Comparison of ENCODE assay signal across 18 cellular contexts in genomic region chr12:105271364-105271763, GRCh38.
"Had no signal": no experiment of that assay in that cellular context is flagged by ENCODE, and none has a peak within 500 bp of the region (broad histone marks: within the 10 kb centered on the region; RNA-seq: fewer than 3 reads in every experiment).

No MANE protein-coding gene starts in this region.

- H3K27me3 ChIP-seq: SJSA1 had no signal

- H3K4me3 ChIP-seq: SJSA1 had no signal

- H3K36me3 ChIP-seq: SJSA1 had no signal

- H3K27ac ChIP-seq: SJSA1 had no signal

- DNase-seq: IMR-90, Kasumi-1, KG1, MM.1S, NCI-H1092 treated with DMSO at 0.1 percent for 48 hours, NCI-H1436 treated with DMSO at 0.1 percent for 48 hours, NCI-H1694, NCI-H187 treated with DMSO at 0.1 percent for 48 hours, NCI-H2029 treated with DMSO at 0.1 percent for 48 hours, NCI-H2227 treated with DMSO at 0.1 percent for 48 hours, NCI-H524 treated with DMSO at 0.1 percent for 48 hours, NCI-H69, NCI-H774, Right ventricle myocardium superior, RPMI8226, SIG-M5 had no signal

- ATAC-seq: HepG2 had no signal
